Comparison of ENCODE assay signal across 14 cellular contexts in the genomic region with DNA sequence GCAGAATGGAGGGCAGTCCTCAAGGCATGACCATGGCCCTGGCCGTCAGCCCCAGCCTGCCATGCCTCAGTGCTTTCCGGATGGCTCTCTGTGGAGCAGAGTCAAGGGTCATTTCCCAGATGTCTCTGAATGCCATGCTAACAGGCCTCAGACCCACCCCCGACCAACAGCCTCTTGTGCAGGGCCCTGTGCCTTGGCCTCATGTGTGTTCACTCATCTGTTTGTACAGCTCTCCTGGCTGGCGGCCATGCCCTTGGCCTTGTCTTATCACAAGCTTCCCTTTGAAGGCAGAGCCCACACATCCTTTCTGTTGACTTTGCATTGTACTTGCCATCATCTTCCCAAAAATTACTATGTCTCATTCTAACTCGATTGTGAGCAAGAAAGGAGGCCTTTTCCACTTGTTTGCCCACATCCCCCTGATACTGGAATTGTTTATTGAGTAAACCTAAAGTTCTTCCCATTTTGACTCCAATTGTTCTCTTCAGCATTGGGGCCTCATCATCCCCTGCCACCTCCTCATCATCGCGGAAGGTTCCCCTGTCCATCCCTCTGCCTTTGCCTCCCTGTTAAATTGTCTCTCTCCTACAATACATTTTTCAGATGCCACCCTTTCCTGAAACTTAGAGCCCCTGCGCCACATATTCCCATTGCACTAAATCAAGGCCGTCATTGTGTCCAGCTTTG. TPM values are rescaled to one million over a fixed set of nuclear protein-coding genes. Genes with fewer than 3 reads are reported as not detected.
DNase-seq lines count a peak whose midpoint lies in the region; ATAC-seq, FAIRE-seq and TF ChIP-seq lines count a peak whose summit lies in the region.
"Had no signal": no experiment of that assay in that cellular context is flagged by ENCODE, and none has a peak within 500 bp of the region (broad histone marks: within the 10 kb centered on the region; RNA-seq: fewer than 3 reads in every experiment).

No MANE protein-coding gene starts in this region.

- TF ChIP-seq CTCF in fibroblast of the aortic adventitia (IDR thresholded peaks at IDR 0.05; ENCODE audit: insufficient read depth, low read length), result no peak

- peaks cover 74% of the 10 kb centered on the region for H3K4me1 Mint-ChIP-seq in activated naive CD8-positive, alpha-beta T cell (ENCODE audit: low read depth)
- peaks cover 32% of the 10 kb centered on the region for H3K4me1 Mint-ChIP-seq in activated naive CD8-positive, alpha-beta T cell treated with anti-CD3 and anti-CD28 coated beads for 36 hours
- peaks cover 57% of the 10 kb centered on the region for H3K4me1 Mint-ChIP-seq in stimulated activated effector memory CD8-positive, alpha-beta T cell treated with anti-CD3 and anti-CD28 coated beads, Interleukin-12 subunit alpha, Interleukin-12 subunit beta, amount 100 ng/mL, for 72 hours

- no peak overlapping the region for H3K4me3 ChIP-seq in fibroblast of the aortic adventitia (ENCODE audit: low read depth, low read length)
- H3K4me3 ChIP-seq: coronary artery, SK-N-MC had no signal

- no peak overlapping the region for H3K4me3 Mint-ChIP-seq in activated naive CD8-positive, alpha-beta T cell
- H3K4me3 Mint-ChIP-seq in activated naive CD8-positive, alpha-beta T cell treated with anti-CD3 and anti-CD28 coated beads for 36 hours, result no peak overlapping the region
- no peak overlapping the region for H3K4me3 Mint-ChIP-seq in stimulated activated effector memory CD8-positive, alpha-beta T cell treated with anti-CD3 and anti-CD28 coated beads, Interleukin-12 subunit alpha, Interleukin-12 subunit beta, amount 100 ng/mL, for 72 hours

- peak; percentile 72 for FAIRE-seq in RCC 7860 (lab: Jason Lieb, UNC)

- H3K36me3 Mint-ChIP-seq in activated naive CD8-positive, alpha-beta T cell, result peaks cover 9% of the 10 kb centered on the region
- peaks cover 32% of the 10 kb centered on the region for H3K36me3 Mint-ChIP-seq in activated naive CD8-positive, alpha-beta T cell treated with anti-CD3 and anti-CD28 coated beads for 36 hours
- H3K36me3 Mint-ChIP-seq in stimulated activated effector memory CD8-positive, alpha-beta T cell treated with anti-CD3 and anti-CD28 coated beads, Interleukin-12 subunit alpha, Interleukin-12 subunit beta, amount 100 ng/mL, for 72 hours, result peaks cover 16% of the 10 kb centered on the region

- peak overlapping the region; percentile 55 for H3K27ac Mint-ChIP-seq in activated naive CD8-positive, alpha-beta T cell
- H3K27ac Mint-ChIP-seq in activated naive CD8-positive, alpha-beta T cell treated with anti-CD3 and anti-CD28 coated beads for 36 hours, result no peak overlapping the region
- peak overlapping the region; percentile 33 for H3K27ac Mint-ChIP-seq in stimulated activated effector memory CD8-positive, alpha-beta T cell treated with anti-CD3 and anti-CD28 coated beads, Interleukin-12 subunit alpha, Interleukin-12 subunit beta, amount 100 ng/mL, for 72 hours

- no peak for DNase-seq in activated naive CD8-positive, alpha-beta T cell treated with anti-CD3 and anti-CD28 coated beads for 36 hours
- peak; percentile 50 for DNase-seq in RCC 7860 (ENCODE audit: low spot score)
- DNase-seq in fibroblast of the aortic adventitia (ENCODE audit: low read depth), result peak; percentile 48
- DNase-seq in stimulated activated effector memory CD8-positive, alpha-beta T cell treated with anti-CD3 and anti-CD28 coated beads, Interleukin-12 subunit alpha, Interleukin-12 subunit beta, amount 100 ng/mL, for 72 hours (ENCODE audit: low spot score in 2 of 2), result no peak
- no peak for DNase-seq in stimulated activated naive CD4-positive, alpha-beta T cell treated with Interleukin-2 at 50 U/mL for 16 hours (lab: John Stamatoyannopoulos, UW)
- DNase-seq: amniotic stem cell; DMS79; GOT3; stimulated activated CD4-positive, alpha-beta T cell treated with anti-CD3 and anti-CD28 coated beads, Interleukin-4, amount 100 ng/mL, for 1 hour had no signal

- no peaks in the 10 kb centered on the region for H3K27me3 Mint-ChIP-seq in activated naive CD8-positive, alpha-beta T cell
- H3K27me3 Mint-ChIP-seq in activated naive CD8-positive, alpha-beta T cell treated with anti-CD3 and anti-CD28 coated beads for 36 hours, result no peaks in the 10 kb centered on the region

- no peaks in the 10 kb centered on the region for H3K9me3 Mint-ChIP-seq in activated naive CD8-positive, alpha-beta T cell (ENCODE audit: low read depth)
- no peaks in the 10 kb centered on the region for H3K9me3 Mint-ChIP-seq in activated naive CD8-positive, alpha-beta T cell treated with anti-CD3 and anti-CD28 coated beads for 36 hours
- no peaks in the 10 kb centered on the region for H3K9me3 Mint-ChIP-seq in stimulated activated effector memory CD8-positive, alpha-beta T cell treated with anti-CD3 and anti-CD28 coated beads, Interleukin-12 subunit alpha, Interleukin-12 subunit beta, amount 100 ng/mL, for 72 hours

- ATAC-seq in stimulated activated effector memory CD8-positive, alpha-beta T cell treated with anti-CD3 and anti-CD28 coated beads, Interleukin-12 subunit alpha, Interleukin-12 subunit beta, amount 100 ng/mL, for 72 hours, result no peak
- no peak for ATAC-seq in HG02840 (IDR thresholded peaks at IDR 0.05; ENCODE audit: low FRiP score, unreplicated experiment)
- ATAC-seq in GM18909 (IDR thresholded peaks at IDR 0.05; ENCODE audit: poor library complexity, unreplicated experiment), result no peak

RNA-seq across cellular contexts. Expression of gene CA5B, which starts 6.3 kb away (rescaled TPM):
- total RNA-seq in activated naive CD8-positive, alpha-beta T cell treated with anti-CD3 and anti-CD28 coated beads for 36 hours, result 1 to 10 TPM; 5.4 to 5.9 TPM
- total RNA-seq in fibroblast of the aortic adventitia (ENCODE audit: low replicate concordance), result 9.1 and 39.6 TPM in 2 replicates

RNA-seq across cellular contexts. Expression of gene ZRSR2, which starts 46.0 kb away (rescaled TPM):
- 10 to 100 TPM; 11.2 to 12.5 TPM for total RNA-seq in activated naive CD8-positive, alpha-beta T cell treated with anti-CD3 and anti-CD28 coated beads for 36 hours
- total RNA-seq in fibroblast of the aortic adventitia (ENCODE audit: low replicate concordance), result 3.4 and 6.0 TPM in 2 replicates

Comparison
In these comparisons a context has a peak if more than half of its experiments do, and no peak if none do; other contexts are left out.
1. DNase-seq: peak in RCC 7860 (single experiment) and fibroblast of the aortic adventitia (single experiment); none in activated naive CD8-positive, alpha-beta T cell treated with anti-CD3 and anti-CD28 coated beads for 36 hours (single experiment), stimulated activated effector memory CD8-positive, alpha-beta T cell treated with anti-CD3 and anti-CD28 coated beads, Interleukin-12 subunit alpha, Interleukin-12 subunit beta, amount 100 ng/mL, for 72 hours (0 of 2) and stimulated activated naive CD4-positive, alpha-beta T cell treated with Interleukin-2 at 50 U/mL for 16 hours (single experiment).